Comparison of ENCODE assay signal across 1 cellular context in the genomic region with DNA sequence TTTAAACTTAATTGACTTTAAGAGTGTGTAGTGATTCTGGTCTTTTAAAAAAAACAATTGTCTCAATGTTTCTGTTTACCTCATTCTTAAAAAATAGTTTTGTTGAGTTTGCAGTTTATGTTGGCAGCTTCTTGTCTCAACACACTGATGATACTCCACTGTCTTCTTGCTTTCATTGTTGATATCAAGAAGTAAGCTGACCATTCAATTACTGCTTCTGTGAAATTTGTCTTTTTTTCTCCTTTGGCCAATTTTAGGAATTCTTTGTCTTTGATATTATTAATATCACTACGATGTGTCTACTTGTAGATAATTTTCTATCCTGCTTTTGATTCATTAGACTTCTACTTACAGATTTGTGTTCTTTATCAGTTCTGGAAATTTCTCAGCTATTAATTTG.
TF ChIP-seq lines count a peak whose summit lies in the region.

No MANE protein-coding gene starts in this region.

TF ChIP-seq in GM12878, 131 proteins besides CTCF, POLR2A, EP300 and RAD21:
- no peak for TF ChIP-seq BACH1 (IDR thresholded peaks at IDR 0.05; ENCODE audit: borderline replicate concordance)
- TF ChIP-seq SIX5 (IDR thresholded peaks at IDR 0.05; ENCODE audit: low read depth, low read length, severe bottlenecking): no peak
- TF ChIP-seq CBX5 (IDR thresholded peaks at IDR 0.05; ENCODE audit: low read depth): 0 out of 2 replicates have a peak, but pooled peaks have one; percentile 48
- no peak for TF ChIP-seq ATF3 (IDR thresholded peaks at IDR 0.05; ENCODE audit: borderline replicate concordance, extremely low read depth, low read depth, low read length)
